In the genomic region with DNA sequence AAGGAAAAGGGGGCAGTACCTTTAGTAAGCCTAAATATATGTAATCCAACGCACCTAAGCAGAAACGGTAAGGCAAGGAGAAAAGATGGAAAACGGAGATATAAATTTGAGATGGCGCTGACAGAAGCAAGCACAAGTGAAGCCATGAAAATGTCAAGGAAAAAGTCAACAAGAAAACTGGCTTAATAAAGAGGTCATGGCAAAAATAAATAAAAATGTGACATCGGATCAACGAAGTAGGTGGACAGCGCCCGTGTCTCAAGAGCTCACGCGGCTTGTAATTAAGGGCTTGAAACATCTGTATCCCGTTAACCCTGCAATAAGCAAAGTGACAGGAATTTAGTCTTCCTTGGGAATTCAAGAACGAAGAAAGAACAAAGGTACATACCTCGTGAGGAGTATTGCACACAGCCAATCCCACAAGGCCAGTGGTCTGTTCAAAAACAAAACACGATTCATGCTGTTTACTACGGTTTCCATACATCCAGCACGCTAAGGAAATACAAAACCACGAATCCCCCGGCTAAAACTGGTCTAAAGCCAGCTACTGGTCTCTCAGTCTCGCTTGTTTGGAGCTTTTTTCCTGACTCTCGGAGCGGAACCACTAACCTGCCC, we compare ENCODE assay signal across 1 cellular context.
TF ChIP-seq lines count a peak whose summit lies in the region.

No MANE protein-coding gene starts in this region.

TF ChIP-seq in K562, 482 proteins besides CTCF, POLR2A, EP300 and RAD21 (continued from another document and continues in another):
- TF ChIP-seq, protein P1, sequence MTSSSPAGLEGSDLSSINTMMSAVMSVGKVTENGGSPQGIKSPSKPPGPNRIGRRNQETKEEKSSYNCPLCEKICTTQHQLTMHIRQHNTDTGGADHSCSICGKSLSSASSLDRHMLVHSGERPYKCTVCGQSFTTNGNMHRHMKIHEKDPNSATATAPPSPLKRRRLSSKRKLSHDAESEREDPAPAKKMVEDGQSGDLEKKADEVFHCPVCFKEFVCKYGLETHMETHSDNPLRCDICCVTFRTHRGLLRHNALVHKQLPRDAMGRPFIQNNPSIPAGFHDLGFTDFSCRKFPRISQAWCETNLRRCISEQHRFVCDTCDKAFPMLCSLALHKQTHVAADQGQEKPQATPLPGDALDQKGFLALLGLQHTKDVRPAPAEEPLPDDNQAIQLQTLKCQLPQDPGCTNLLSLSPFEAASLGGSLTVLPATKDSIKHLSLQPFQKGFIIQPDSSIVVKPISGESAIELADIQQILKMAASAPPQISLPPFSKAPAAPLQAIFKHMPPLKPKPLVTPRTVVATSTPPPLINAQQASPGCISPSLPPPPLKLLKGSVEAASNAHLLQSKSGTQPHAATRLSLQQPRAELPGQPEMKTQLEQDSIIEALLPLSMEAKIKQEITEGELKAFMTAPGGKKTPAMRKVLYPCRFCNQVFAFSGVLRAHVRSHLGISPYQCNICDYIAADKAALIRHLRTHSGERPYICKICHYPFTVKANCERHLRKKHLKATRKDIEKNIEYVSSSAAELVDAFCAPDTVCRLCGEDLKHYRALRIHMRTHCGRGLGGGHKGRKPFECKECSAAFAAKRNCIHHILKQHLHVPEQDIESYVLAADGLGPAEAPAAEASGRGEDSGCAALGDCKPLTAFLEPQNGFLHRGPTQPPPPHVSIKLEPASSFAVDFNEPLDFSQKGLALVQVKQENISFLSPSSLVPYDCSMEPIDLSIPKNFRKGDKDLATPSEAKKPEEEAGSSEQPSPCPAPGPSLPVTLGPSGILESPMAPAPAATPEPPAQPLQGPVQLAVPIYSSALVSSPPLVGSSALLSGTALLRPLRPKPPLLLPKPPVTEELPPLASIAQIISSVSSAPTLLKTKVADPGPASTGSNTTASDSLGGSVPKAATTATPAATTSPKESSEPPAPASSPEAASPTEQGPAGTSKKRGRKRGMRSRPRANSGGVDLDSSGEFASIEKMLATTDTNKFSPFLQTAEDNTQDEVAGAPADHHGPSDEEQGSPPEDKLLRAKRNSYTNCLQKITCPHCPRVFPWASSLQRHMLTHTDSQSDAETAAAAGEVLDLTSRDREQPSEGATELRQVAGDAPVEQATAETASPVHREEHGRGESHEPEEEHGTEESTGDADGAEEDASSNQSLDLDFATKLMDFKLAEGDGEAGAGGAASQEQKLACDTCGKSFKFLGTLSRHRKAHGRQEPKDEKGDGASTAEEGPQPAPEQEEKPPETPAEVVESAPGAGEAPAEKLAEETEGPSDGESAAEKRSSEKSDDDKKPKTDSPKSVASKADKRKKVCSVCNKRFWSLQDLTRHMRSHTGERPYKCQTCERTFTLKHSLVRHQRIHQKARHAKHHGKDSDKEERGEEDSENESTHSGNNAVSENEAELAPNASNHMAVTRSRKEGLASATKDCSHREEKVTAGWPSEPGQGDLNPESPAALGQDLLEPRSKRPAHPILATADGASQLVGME (CRISPR knock-in tag; IDR thresholded peaks at IDR 0.05): no peak
- TF ChIP-seq ZNF436 (CRISPR knock-in tag; IDR thresholded peaks at IDR 0.05) (no peak), ZBTB1 (CRISPR knock-in tag; IDR thresholded peaks at IDR 0.05; ENCODE audit: borderline replicate concordance, low read depth) (0 out of 2 replicates have a peak, but pooled peaks have one; percentile 13), SAP30 (IDR thresholded peaks at IDR 0.05; ENCODE audit: borderline replicate concordance, insufficient read depth, low read depth, low read length, poor library complexity, severe bottlenecking) (no peak), TFAM (CRISPR knock-in tag; conservative IDR thresholded peaks at IDR 0.05) (no peak), NR2F6 (CRISPR knock-in tag; IDR thresholded peaks at IDR 0.05) (no peak), ZNF512 (tag; IDR thresholded peaks at IDR 0.05) (peak; percentile 60; the same call in 1 of the 2 replicates), ELF2 (CRISPR knock-in tag; IDR thresholded peaks at IDR 0.05) (0 out of 2 replicates have a peak, but pooled peaks have one; percentile 39), CBX5 (IDR thresholded peaks at IDR 0.05; ENCODE audit: borderline replicate concordance, low read depth) (no peak), FUS (optimal IDR thresholded peaks at IDR 0.05; ENCODE audit: low read depth, low read length) (no peak), TSHZ1 (CRISPR knock-in tag; IDR thresholded peaks at IDR 0.05) (no peak), ZNF133 (CRISPR knock-in tag; IDR thresholded peaks at IDR 0.05) (no peak), ETV6 (IDR thresholded peaks at IDR 0.05; ENCODE audit: borderline replicate concordance in 1 of 2, low read depth in 2 of 2, low read length in 1 of 2) (no peak), ETV6 (CRISPR knock-in tag; IDR thresholded peaks at IDR 0.05; ENCODE audit: borderline replicate concordance) (no peak), FOXM1 (IDR thresholded peaks at IDR 0.05; ENCODE audit: low read depth) (no peak), FOXM1 (CRISPR knock-in tag; IDR thresholded peaks at IDR 0.05; ENCODE audit: low read depth) (no peak), HNRNPLL (IDR thresholded peaks at IDR 0.05; ENCODE audit: low read depth, low read length, poor library complexity, severe bottlenecking) (no peak), MYC (IDR thresholded peaks at IDR 0.05; ENCODE audit: low read depth, low read length) (no peak), MYC (CRISPR knock-in tag; IDR thresholded peaks at IDR 0.05; ENCODE audit: borderline replicate concordance, low read depth) (peak; percentile 61; the same call in 1 of the 2 replicates), NR2C2 (CRISPR knock-in tag; IDR thresholded peaks at IDR 0.05) (no peak), NR2C2 (tag; IDR thresholded peaks at IDR 0.05) (peak; percentile 58; the same call in 1 of the 2 replicates), IRF1 (CRISPR knock-in tag; IDR thresholded peaks at IDR 0.05; ENCODE audit: borderline replicate concordance) (no peak), MYNN (IDR thresholded peaks at IDR 0.05) (no peak), MYNN (CRISPR knock-in tag; IDR thresholded peaks at IDR 0.05) (no peak), HDGF (IDR thresholded peaks at IDR 0.05) (0 out of 2 replicates have a peak, but pooled peaks have one; percentile 18), BRD9 (IDR thresholded peaks at IDR 0.05; ENCODE audit: low read depth, partially characterized antibody) (peak; percentile 79), ATF7 (IDR thresholded peaks at IDR 0.05) (no peak), PBX2 (CRISPR knock-in tag; IDR thresholded peaks at IDR 0.05; ENCODE audit: low read depth) (no peak), PBX2 (tag; conservative IDR thresholded peaks at IDR 0.05; ENCODE audit: low read depth) (peak; percentile 44; the same call in 1 of the 2 replicates), ZNF354B (CRISPR knock-in tag; IDR thresholded peaks at IDR 0.05) (no peak), TAF7 (tag; IDR thresholded peaks at IDR 0.05) (peak; percentile 39; the same call in 1 of the 2 replicates)
- TF ChIP-seq, protein P2, sequence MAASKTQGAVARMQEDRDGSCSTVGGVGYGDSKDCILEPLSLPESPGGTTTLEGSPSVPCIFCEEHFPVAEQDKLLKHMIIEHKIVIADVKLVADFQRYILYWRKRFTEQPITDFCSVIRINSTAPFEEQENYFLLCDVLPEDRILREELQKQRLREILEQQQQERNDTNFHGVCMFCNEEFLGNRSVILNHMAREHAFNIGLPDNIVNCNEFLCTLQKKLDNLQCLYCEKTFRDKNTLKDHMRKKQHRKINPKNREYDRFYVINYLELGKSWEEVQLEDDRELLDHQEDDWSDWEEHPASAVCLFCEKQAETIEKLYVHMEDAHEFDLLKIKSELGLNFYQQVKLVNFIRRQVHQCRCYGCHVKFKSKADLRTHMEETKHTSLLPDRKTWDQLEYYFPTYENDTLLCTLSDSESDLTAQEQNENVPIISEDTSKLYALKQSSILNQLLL (CRISPR knock-in tag; IDR thresholded peaks at IDR 0.05; ENCODE audit: borderline replicate concordance): no peak
- TF ChIP-seq, protein P3, sequence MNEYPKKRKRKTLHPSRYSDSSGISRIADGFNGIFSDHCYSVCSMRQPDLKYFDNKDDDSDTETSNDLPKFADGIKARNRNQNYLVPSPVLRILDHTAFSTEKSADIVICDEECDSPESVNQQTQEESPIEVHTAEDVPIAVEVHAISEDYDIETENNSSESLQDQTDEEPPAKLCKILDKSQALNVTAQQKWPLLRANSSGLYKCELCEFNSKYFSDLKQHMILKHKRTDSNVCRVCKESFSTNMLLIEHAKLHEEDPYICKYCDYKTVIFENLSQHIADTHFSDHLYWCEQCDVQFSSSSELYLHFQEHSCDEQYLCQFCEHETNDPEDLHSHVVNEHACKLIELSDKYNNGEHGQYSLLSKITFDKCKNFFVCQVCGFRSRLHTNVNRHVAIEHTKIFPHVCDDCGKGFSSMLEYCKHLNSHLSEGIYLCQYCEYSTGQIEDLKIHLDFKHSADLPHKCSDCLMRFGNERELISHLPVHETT (CRISPR knock-in tag; conservative IDR thresholded peaks at IDR 0.05 in 1 of 2, IDR thresholded peaks at IDR 0.05 in 1 of 2): peak in 1 of 2 experiments; percentile 80; a peak in 2 of 4 replicates
- TF ChIP-seq, protein P4, sequence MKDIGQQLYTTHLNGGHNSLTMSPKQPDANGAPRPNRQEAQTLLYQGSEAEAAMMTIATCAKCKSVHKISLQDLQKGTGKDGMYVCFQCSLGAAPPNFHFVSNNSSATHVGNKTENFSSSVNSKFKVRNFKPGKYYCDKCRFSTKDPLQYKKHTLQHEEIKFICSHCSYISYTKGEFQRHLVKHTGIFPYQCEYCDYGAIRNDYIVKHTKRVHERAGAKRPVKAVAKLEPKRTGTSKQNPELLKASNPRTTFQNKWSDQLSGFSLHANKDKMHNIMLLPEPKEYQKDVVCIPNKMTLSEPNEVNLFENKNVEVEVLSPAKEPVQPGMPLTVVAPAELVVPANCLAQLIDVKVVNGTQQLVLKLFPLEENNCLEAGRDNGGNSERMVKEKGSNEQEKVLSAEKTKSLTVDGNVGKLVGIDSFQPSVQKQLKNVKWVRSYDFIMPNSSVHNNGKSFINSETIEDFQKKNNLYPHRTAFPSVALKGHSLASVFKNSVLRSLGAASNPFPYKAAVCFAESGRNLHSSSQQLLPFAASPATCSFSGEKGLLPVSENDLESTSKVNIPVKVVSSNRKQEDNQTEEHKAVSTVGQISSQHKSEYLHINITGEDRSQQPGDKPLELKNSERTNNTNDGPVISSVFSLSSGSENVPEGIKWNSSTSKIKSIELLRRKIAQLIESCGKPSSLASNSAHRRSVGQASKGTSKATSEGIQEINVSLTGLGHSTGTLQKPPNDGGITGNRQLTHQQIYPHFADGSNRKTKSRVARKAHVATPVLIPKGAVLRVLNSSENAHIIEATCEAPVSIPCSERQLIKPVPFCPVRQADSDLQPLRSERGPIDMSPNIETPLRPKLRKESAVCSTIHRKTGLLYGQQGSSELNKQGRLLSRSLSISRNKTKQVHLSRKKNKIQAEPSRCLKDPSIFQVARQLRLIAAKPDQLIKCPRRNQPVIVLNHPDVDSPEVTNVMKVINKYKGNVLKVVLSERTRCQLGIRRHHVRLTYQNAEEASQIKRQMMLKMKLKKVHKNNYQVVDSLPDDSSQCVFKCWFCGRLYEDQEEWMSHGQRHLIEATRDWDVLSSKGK (CRISPR knock-in tag; IDR thresholded peaks at IDR 0.05): no peak
